28 cellular contexts compared by ENCODE assay signal in the genomic region with DNA sequence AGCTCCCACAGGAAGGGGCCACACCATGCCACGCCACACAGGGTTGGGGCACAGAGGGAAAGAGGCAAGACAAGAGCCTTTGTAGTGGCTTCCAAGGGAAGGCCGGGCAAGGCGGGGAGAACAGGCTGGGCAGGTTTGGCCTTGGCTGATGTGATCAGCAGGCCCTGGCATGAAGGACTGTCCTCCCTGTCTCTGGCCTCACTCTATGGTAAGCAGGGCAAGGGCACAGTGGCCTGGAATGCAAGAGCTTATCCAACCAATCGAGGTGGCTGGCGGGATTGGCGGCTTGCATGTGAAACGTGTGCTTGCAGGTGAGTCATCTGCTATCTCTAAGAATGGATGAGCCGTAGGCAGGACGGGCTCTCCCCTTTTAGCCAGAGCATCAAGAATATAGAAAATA. TPM values are rescaled to one million over a fixed set of nuclear protein-coding genes. Genes with fewer than 3 reads are reported as not detected.
DNase-seq lines count a peak whose midpoint lies in the region; FAIRE-seq and TF ChIP-seq lines count a peak whose summit lies in the region.
"Had no signal": no experiment of that assay in that cellular context is flagged by ENCODE, and none has a peak within 500 bp of the region (broad histone marks: within the 10 kb centered on the region; RNA-seq: fewer than 3 reads in every experiment).

No MANE protein-coding gene starts in this region.

- peaks cover 3% of the 10 kb centered on the region for H3K36me3 Mint-ChIP-seq in progenitor cell of endocrine pancreas (ENCODE audit: insufficient read depth)

- POLR2A ChIA-PET in HEK293T (lab: Yijun Ruan, JAX): no interaction called here

- H3K36me3 ChIP-seq in bronchial epithelial cell (ENCODE audit: control insufficient read depth, insufficient read depth, low read length): no peaks in the 10 kb centered on the region
- H3K36me3 ChIP-seq: ascending aorta, BE2C had no signal

- peaks cover 23% of the 10 kb centered on the region for H3K9me3 Mint-ChIP-seq in progenitor cell of endocrine pancreas (ENCODE audit: low read depth)
- H3K9me3 Mint-ChIP-seq: activated naive CD4-positive, alpha-beta T cell treated with anti-CD3 and anti-CD28 coated beads, Interleukin-2, amount 50 U/mL, for 24 hours had no signal

- TF ChIP-seq CTCF in bronchial epithelial cell (IDR thresholded peaks at IDR 0.05; ENCODE audit: insufficient read depth, low read length, severe bottlenecking): no peak
- no peak for TF ChIP-seq CTCF in progenitor cell of endocrine pancreas (IDR thresholded peaks at IDR 0.05; ENCODE audit: unreplicated experiment)

- CTCF ChIA-PET in HEK293T (lab: Yijun Ruan, JAX): no interaction called here

- H3K27me3 ChIP-seq in bronchial epithelial cell (ENCODE audit: control insufficient read depth, insufficient read depth, low read length): no peaks in the 10 kb centered on the region
- H3K27me3 ChIP-seq: ascending aorta, BE2C, dorsolateral prefrontal cortex had no signal

- FAIRE-seq in bronchial epithelial cell (lab: Jason Lieb, UNC): peak; percentile 96
- FAIRE-seq: endothelial cell of umbilical vein, frontal cortex, islet of Langerhans, TTC549 had no signal

- no peak overlapping the region for H3K27ac Mint-ChIP-seq in progenitor cell of endocrine pancreas
- H3K27ac Mint-ChIP-seq: activated CD4-positive, alpha-beta T cell treated with anti-CD3 and anti-CD28 coated beads for 36 hours; activated naive CD4-positive, alpha-beta T cell treated with anti-CD3 and anti-CD28 coated beads, Interleukin-2, amount 50 U/mL, for 24 hours had no signal

- no peak overlapping the region for H3K4me3 Mint-ChIP-seq in progenitor cell of endocrine pancreas (ENCODE audit: low read depth)
- H3K4me3 Mint-ChIP-seq: activated CD4-positive, alpha-beta T cell treated with anti-CD3 and anti-CD28 coated beads for 36 hours; activated naive CD4-positive, alpha-beta T cell treated with anti-CD3 and anti-CD28 coated beads, Interleukin-2, amount 50 U/mL, for 24 hours; activated T-cell treated with anti-CD3 and anti-CD28 coated beads, Interleukin-2, amount 50 U/mL, for 4 hours; central memory CD8-positive, alpha-beta T cell had no signal

- H3K4me3 ChIP-seq in bronchial epithelial cell (ENCODE audit: low read depth, low read length): no peak overlapping the region
- H3K4me3 ChIP-seq: ascending aorta, dorsolateral prefrontal cortex, GM23248 had no signal

- DNase-seq in DMS53 (lab: John Stamatoyannopoulos, UW): peak; percentile 68
- DNase-seq in NCI-H510A (lab: John Stamatoyannopoulos, UW): peak; percentile 66
- DNase-seq in bronchial epithelial cell (ENCODE audit: low read depth): peak; percentile 95
- peak; percentile 66 for DNase-seq in mucosa of gallbladder (ENCODE audit: low spot score)
- DNase-seq in HEK293T (ENCODE audit: extremely low spot score): no peak
- no peak for DNase-seq in activated naive CD4-positive, alpha-beta T cell treated with anti-CD3 and anti-CD28 coated beads, Interleukin-2, amount 50 U/mL, for 16 hours
- DNase-seq in NCI-H524 (lab: John Stamatoyannopoulos, UW): no peak
- no peak for DNase-seq in progenitor cell of endocrine pancreas (ENCODE audit: low spot score, unreplicated experiment)
- DNase-seq: activated CD4-positive, alpha-beta T cell treated with anti-CD3 and anti-CD28 coated beads for 36 hours; activated CD8-positive, alpha-beta memory T cell treated with anti-CD3 and anti-CD28 coated beads for 24 hours; activated T-cell treated with anti-CD3 and anti-CD28 coated beads, Interleukin-2, amount 50 U/mL, for 4 hours; BE2C; dorsolateral prefrontal cortex; EL; GM23248; hypothalamus; NCI-H1417; NCI-H2107; NCI-H526; retina; SHP77 treated with DMSO at 0.1 percent for 48 hours had no signal

- no peaks in the 10 kb centered on the region for H3K4me1 Mint-ChIP-seq in progenitor cell of endocrine pancreas (ENCODE audit: low read depth)

- H3K27me3 Mint-ChIP-seq in progenitor cell of endocrine pancreas: peaks cover 23% of the 10 kb centered on the region

TF ChIP-seq in HEK293T, 16 proteins besides CTCF, POLR2A, EP300 and RAD21:
- TF ChIP-seq NFRKB (IDR thresholded peaks at IDR 0.05) (no peak), ARNT (IDR thresholded peaks at IDR 0.05) (no peak), TARDBP (IDR thresholded peaks at IDR 0.05) (no peak), FOXA1 (IDR thresholded peaks at IDR 0.05) (no peak), FOXK2 (IDR thresholded peaks at IDR 0.05) (no peak), CTBP1 (IDR thresholded peaks at IDR 0.05; ENCODE audit: borderline replicate concordance) (no peak), FOXM1 (IDR thresholded peaks at IDR 0.05; ENCODE audit: borderline replicate concordance) (no peak)
- TF ChIP-seq, protein P1, sequence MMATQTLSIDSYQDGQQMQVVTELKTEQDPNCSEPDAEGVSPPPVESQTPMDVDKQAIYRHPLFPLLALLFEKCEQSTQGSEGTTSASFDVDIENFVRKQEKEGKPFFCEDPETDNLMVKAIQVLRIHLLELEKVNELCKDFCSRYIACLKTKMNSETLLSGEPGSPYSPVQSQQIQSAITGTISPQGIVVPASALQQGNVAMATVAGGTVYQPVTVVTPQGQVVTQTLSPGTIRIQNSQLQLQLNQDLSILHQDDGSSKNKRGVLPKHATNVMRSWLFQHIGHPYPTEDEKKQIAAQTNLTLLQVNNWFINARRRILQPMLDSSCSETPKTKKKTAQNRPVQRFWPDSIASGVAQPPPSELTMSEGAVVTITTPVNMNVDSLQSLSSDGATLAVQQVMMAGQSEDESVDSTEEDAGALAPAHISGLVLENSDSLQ (IDR thresholded peaks at IDR 0.05): no peak

RNA-seq across cellular contexts. Expression of a gene that starts 6.4 kb away (rescaled TPM):
- total RNA-seq in bronchial epithelial cell: 10.8 and 24.1 TPM in 2 replicates
- 28.5 TPM for total RNA-seq in mucosa of gallbladder
- total RNA-seq in progenitor cell of endocrine pancreas: 45.3 and 49.9 TPM in 2 replicates

Comparison
In these comparisons a context has a peak if more than half of its experiments do, and no peak if none do; other contexts are left out.
1. DNase-seq: peak in DMS53 (single experiment), NCI-H510A (single experiment), bronchial epithelial cell (single experiment) and mucosa of gallbladder (single experiment); none in HEK293T (single experiment), activated naive CD4-positive, alpha-beta T cell treated with anti-CD3 and anti-CD28 coated beads, Interleukin-2, amount 50 U/mL, for 16 hours (single experiment), NCI-H524 (0 of 2) and progenitor cell of endocrine pancreas (single experiment).